In genomic region chr1:162130308-162130707, GRCh38 we compare ENCODE assay signal across 20 cellular contexts.
DNase-seq lines count a peak whose midpoint lies in the region; ATAC-seq and TF ChIP-seq lines count a peak whose summit lies in the region.
"Had no signal": no experiment of that assay in that cellular context is flagged by ENCODE, and none has a peak within 500 bp of the region (broad histone marks: within the 10 kb centered on the region; RNA-seq: fewer than 3 reads in every experiment).

No MANE protein-coding gene starts in this region.

- H3K27me3 ChIP-seq in IMR-90 (ENCODE audit: control insufficient read depth, insufficient read depth, low read length) (peaks cover 2% of the 10 kb centered on the region; the same call in 1 of the 2 replicates), trophoblast cell (ENCODE audit: insufficient read depth, low read length) (no peaks in the 10 kb centered on the region), GM23338 (ENCODE audit: insufficient read depth) (no peaks in the 10 kb centered on the region), A673 (replicated peaks; ENCODE audit: insufficient read depth, low read depth, low read length, poor library complexity) (no peaks in the 10 kb centered on the region)
- H3K27me3 ChIP-seq: BLaER1 had no signal

- H2BK15ac ChIP-seq in IMR-90 (ENCODE audit: low read depth, low read length): no peak overlapping the region

- H3K79me1 ChIP-seq in IMR-90 (ENCODE audit: low read depth in 1 of 2, low read length in 2 of 2): no peaks in the 10 kb centered on the region
- no peaks in the 10 kb centered on the region for H3K79me1 ChIP-seq in trophoblast cell (ENCODE audit: low read length)

- H2AK5ac ChIP-seq in IMR-90 (ENCODE audit: low read depth, low read length): no peak overlapping the region
- no peak overlapping the region for H2AK5ac ChIP-seq in trophoblast cell (ENCODE audit: low read length)

- peak overlapping the region; percentile 87 for H2BK12ac ChIP-seq in trophoblast cell (ENCODE audit: low read length)

- H3K27me3 Mint-ChIP-seq in GM23338 (ENCODE audit: insufficient read depth, low read depth, poor library complexity): peaks cover 8% of the 10 kb centered on the region

- no peaks in the 10 kb centered on the region for H3K9me1 ChIP-seq in IMR-90 (ENCODE audit: insufficient read depth, low read length)

- H3F3A ChIP-seq in GM23338 (replicated peaks; ENCODE audit: low read depth): no peaks in the 10 kb centered on the region

- intact Hi-C loops in Right ventricle myocardium superior (cut with DNase I) (no loop called here), cardiac septum (cut with DNase I) (no loop called here), IMR-90 (cut with micrococcal nuclease) (no loop called here), A673 (cut with micrococcal nuclease; ENCODE audit: unreplicated experiment) (no loop called here)

- POLR2A ChIA-PET in IMR-90 (lab: Charles Lee; ENCODE audit: unreplicated experiment): no interaction called here
- POLR2A ChIA-PET in A673 (lab: Charles Lee; ENCODE audit: low non-redundant PET): no interaction called here

- no peaks in the 10 kb centered on the region for H3K9me3 ChIP-seq in IMR-90 (ENCODE audit: control insufficient read depth, insufficient read depth, low read length)
- H3K9me3 ChIP-seq in trophoblast cell (ENCODE audit: insufficient read depth, low read depth, low read length): no peaks in the 10 kb centered on the region
- H3K9me3 ChIP-seq in A673 (ENCODE audit: low read depth, low read length, poor library complexity, severe bottlenecking): peaks cover 4% of the 10 kb centered on the region
- H3K9me3 ChIP-seq: Caco-2, HAP-1 had no signal

- H4K8ac ChIP-seq in IMR-90 (ENCODE audit: low read depth in 2 of 2, low read length in 2 of 2) (no peak overlapping the region), trophoblast cell (ENCODE audit: low read depth, low read length) (no peak overlapping the region)

- H2BK5ac ChIP-seq in IMR-90 (ENCODE audit: low read depth, low read length, poor library complexity, severe bottlenecking) (no peak overlapping the region), trophoblast cell (ENCODE audit: low read depth, low read length, poor library complexity) (no peak overlapping the region)

- no peaks in the 10 kb centered on the region for H3K9me2 ChIP-seq in GM23338 (ENCODE audit: insufficient read depth)

- no peak for TF ChIP-seq RAD21 in IMR-90 (IDR thresholded peaks at IDR 0.05; ENCODE audit: low read length)

- H3K4me3 ChIP-seq in IMR-90 (ENCODE audit: insufficient read depth, low read depth, low read length) (no peak overlapping the region), trophoblast cell (ENCODE audit: low read depth, low read length) (no peak overlapping the region), GM23338 (no peak overlapping the region), A673 (ENCODE audit: low read depth, low read length, poor library complexity, severe bottlenecking) (no peak overlapping the region)
- H3K4me3 ChIP-seq: BLaER1, GM12878, HAP-1 had no signal

- H3K4me1 ChIP-seq in IMR-90 (ENCODE audit: control insufficient read depth, insufficient read depth, low read length) (no peaks in the 10 kb centered on the region), trophoblast cell (ENCODE audit: control insufficient read depth in 1 of 2, insufficient read depth in 2 of 2, low read length in 2 of 2) (peaks cover 0 to 6% of the 10 kb centered on the region in 2 experiments), GM23338 (ENCODE audit: insufficient read depth) (0 out of 2 replicates have a peak, but pooled peaks cover 8% of the 10 kb centered on the region), A673 (ENCODE audit: insufficient read depth, low read length, poor library complexity, severe bottlenecking) (peaks cover 40% of the 10 kb centered on the region)
- H3K4me1 ChIP-seq: BLaER1, HAP-1 had no signal

- H2AFZ ChIP-seq in IMR-90 (replicated peaks; ENCODE audit: low read length, poor library complexity): no peak overlapping the region
- H2AFZ ChIP-seq in trophoblast cell (ENCODE audit: insufficient read depth, low read length, poor library complexity): no peak overlapping the region
- H2AFZ ChIP-seq in GM23338: no peak overlapping the region

- in situ Hi-C loops in IMR-90 (cut with MboI; ENCODE audit: low sequenced_read_pairs): no loop called here

- no peak overlapping the region for H2BK120ac ChIP-seq in IMR-90 (ENCODE audit: low read depth, low read length)
- H2BK120ac ChIP-seq in trophoblast cell (ENCODE audit: insufficient read depth, low read length, poor library complexity): no peak overlapping the region

- no peak overlapping the region for H4K91ac ChIP-seq in IMR-90 (ENCODE audit: insufficient read depth, low read depth, low read length)
- H4K91ac ChIP-seq in trophoblast cell (ENCODE audit: low read depth, low read length): no peak overlapping the region

- BruUV-seq in IMR-90 (replicated peaks; lab: Mats Ljungman, UMichigan): no TSS peak
- no TSS peak for BruUV-seq in A673 (replicated peaks; lab: Mats Ljungman, UMichigan)

- peaks cover 4% of the 10 kb centered on the region; the same call in 2 of the 3 replicates for H3K36me3 Mint-ChIP-seq in GM23338 (ENCODE audit: low read depth)
- H3K36me3 Mint-ChIP-seq: CD4-positive, CD25-positive, alpha-beta regulatory T cell; CD8-positive, alpha-beta T cell had no signal

- H3K14ac ChIP-seq in IMR-90 (replicated peaks; ENCODE audit: low read depth, low read length) (no peak overlapping the region), trophoblast cell (ENCODE audit: low read length) (no peak overlapping the region)

- no peak overlapping the region for H2BK20ac ChIP-seq in IMR-90 (ENCODE audit: low read depth, low read length)

- H3K56ac ChIP-seq in IMR-90 (ENCODE audit: extremely low read depth, insufficient read depth, low read length): no peak overlapping the region

- WGBS in IMR-90 (ENCODE audit: extremely low coverage in 2 of 2, insufficient read length in 1 of 2), 2 experiments: no CpG with 5 or more reads among the region's 2 CpGs
- no CpG with 5 or more reads among the region's 2 CpGs for WGBS in trophoblast cell (ENCODE audit: extremely low coverage, insufficient coverage, insufficient read length)

- H3K4ac ChIP-seq in IMR-90 (ENCODE audit: low read depth, low read length): no peak overlapping the region
- no peak overlapping the region for H3K4ac ChIP-seq in trophoblast cell (ENCODE audit: low read depth, low read length)

- no peak overlapping the region for H3K27ac Mint-ChIP-seq in GM23338
- H3K27ac Mint-ChIP-seq: B cell; CD4-positive, CD25-positive, alpha-beta regulatory T cell; CD8-positive, alpha-beta T cell; HFFc6 had no signal

- CTCF ChIA-PET in IMR-90 (lab: Yijun Ruan, JAX): no interaction called here
- CTCF ChIA-PET in A673 (lab: Charles Lee): no interaction called here

- H3K9ac ChIP-seq in IMR-90 (ENCODE audit: low read depth, low read length): no peak overlapping the region
- H3K9ac ChIP-seq in trophoblast cell (ENCODE audit: low read length): no peak overlapping the region
- H3K9ac ChIP-seq: BLaER1 had no signal

- H3K18ac ChIP-seq in IMR-90 (ENCODE audit: low read depth, low read length) (no peak overlapping the region), trophoblast cell (ENCODE audit: low read length) (no peak overlapping the region)

- no peak overlapping the region for H3K23ac ChIP-seq in IMR-90 (ENCODE audit: low read depth, low read length)
- no peak overlapping the region for H3K23ac ChIP-seq in trophoblast cell (ENCODE audit: low read length)

- peaks cover 3% of the 10 kb centered on the region; the same call in 2 of the 3 replicates for H3K9me3 Mint-ChIP-seq in GM23338
- H3K9me3 Mint-ChIP-seq: CD4-positive, CD25-positive, alpha-beta regulatory T cell; CD8-positive, alpha-beta T cell had no signal

- no peaks in the 10 kb centered on the region for H4K20me1 ChIP-seq in IMR-90 (ENCODE audit: insufficient read depth, low read length)
- peaks cover 7% of the 10 kb centered on the region for H4K20me1 ChIP-seq in GM23338 (replicated peaks; ENCODE audit: insufficient read depth)
- H4K20me1 ChIP-seq: BLaER1 had no signal

- DNase-seq in Right ventricle myocardium superior: no peak
- no peak for DNase-seq in cardiac septum (ENCODE audit: low spot score)
- DNase-seq in IMR-90: no peak
- DNase-seq in left lobe of liver (ENCODE audit: low spot score): no peak
- DNase-seq in trophoblast cell: no peak
- DNase-seq in GM23338 (ENCODE audit: low spot score): no peak
- DNase-seq in A673 (ENCODE audit: low spot score): no peak
- DNase-seq: Caco-2; CD4-positive, CD25-positive, alpha-beta regulatory T cell; CD8-positive, alpha-beta T cell; DMS153; DND-41; GDM1; GOT3; HFFc6 had no signal

- peak; percentile 62 for ATAC-seq in Right ventricle myocardium superior (ENCODE audit: poor library complexity)
- ATAC-seq in IMR-90 (ENCODE audit: low read depth): no peak
- peak; percentile 27 for ATAC-seq in left lobe of liver
- ATAC-seq in GM23338: no peak
- ATAC-seq: CD8-positive, alpha-beta T cell; GM12878 had no signal

- TF ChIP-seq CTCF in IMR-90 (conservative IDR thresholded peaks at IDR 0.05; ENCODE audit: low read depth, low read length): no peak
- TF ChIP-seq CTCF in GM23338 (conservative IDR thresholded peaks at IDR 0.05; ENCODE audit: low read depth in 2 of 2): no peak
- TF ChIP-seq CTCF in A673 (conservative IDR thresholded peaks at IDR 0.05; ENCODE audit: low read depth, low read length): no peak

- H4K5ac ChIP-seq in IMR-90 (ENCODE audit: low read depth, low read length): no peak overlapping the region

- no peak overlapping the region for H4K12ac ChIP-seq in trophoblast cell (ENCODE audit: low read depth, low read length)

- no peak overlapping the region for H3K4me2 ChIP-seq in IMR-90 (ENCODE audit: low read depth, low read length)
- no peak overlapping the region for H3K4me2 ChIP-seq in trophoblast cell (ENCODE audit: low read length)
- no peak overlapping the region for H3K4me2 ChIP-seq in GM23338
- H3K4me2 ChIP-seq: BLaER1 had no signal

- no peaks in the 10 kb centered on the region for H3K79me2 ChIP-seq in trophoblast cell (ENCODE audit: control insufficient read depth, insufficient read depth, low read length, poor library complexity)
- peaks cover 18% of the 10 kb centered on the region for H3K79me2 ChIP-seq in GM23338 (replicated peaks; ENCODE audit: insufficient read depth)

- peak overlapping the region; percentile 19 for H2AK9ac ChIP-seq in IMR-90 (replicated peaks; ENCODE audit: low read depth, low read length, poor library complexity)

- H3K36me3 ChIP-seq in IMR-90 (ENCODE audit: control insufficient read depth, insufficient read depth, low read length): no peaks in the 10 kb centered on the region
- no peaks in the 10 kb centered on the region for H3K36me3 ChIP-seq in trophoblast cell (ENCODE audit: control insufficient read depth in 1 of 2, insufficient read depth in 2 of 2, low read length in 2 of 2)
- H3K36me3 ChIP-seq in GM23338 (ENCODE audit: insufficient read depth): no peaks in the 10 kb centered on the region
- no peaks in the 10 kb centered on the region for H3K36me3 ChIP-seq in A673 (ENCODE audit: insufficient read depth, low read length, poor library complexity, severe bottlenecking)
- H3K36me3 ChIP-seq: BLaER1, HAP-1 had no signal

- no peak overlapping the region for H3K4me3 Mint-ChIP-seq in GM23338
- H3K4me3 Mint-ChIP-seq: B cell; CD4-positive, CD25-positive, alpha-beta regulatory T cell; CD8-positive, alpha-beta T cell; HFFc6 had no signal

- dilution Hi-C loops in IMR-90 (cut with HindIII; ENCODE audit: low sequenced_read_pairs, unreplicated experiment): no loop called here

- peaks cover 44% of the 10 kb centered on the region for H3K4me1 Mint-ChIP-seq in GM23338
- H3K4me1 Mint-ChIP-seq: B cell; CD4-positive, CD25-positive, alpha-beta regulatory T cell had no signal

- TF ChIP-seq POLR2A in IMR-90 (IDR thresholded peaks at IDR 0.05; ENCODE audit: low read depth, low read length): no peak

- H3K27ac ChIP-seq in IMR-90 (ENCODE audit: insufficient read depth, low read length): no peak overlapping the region
- H3K27ac ChIP-seq in trophoblast cell (ENCODE audit: low read depth, low read length): no peak overlapping the region
- no peak overlapping the region for H3K27ac ChIP-seq in GM23338 (ENCODE audit: low read depth)
- H3K27ac ChIP-seq in A673 (ENCODE audit: low read depth, low read length, poor library complexity, severe bottlenecking): no peak overlapping the region
- H3K27ac ChIP-seq: BLaER1, C4-2B had no signal

Comparison
In these comparisons a context has a peak if more than half of its experiments do, and no peak if none do; other contexts are left out.
1. ATAC-seq: peak in Right ventricle myocardium superior (single experiment) and left lobe of liver (single experiment); none in IMR-90 (single experiment) and GM23338 (single experiment).